25 cellular contexts compared by ENCODE assay signal in genomic region chr4:139719381-139720101, GRCh38.
"Had no signal": no experiment of that assay in that cellular context is flagged by ENCODE, and none has a peak within 500 bp of the region (broad histone marks: within the 10 kb centered on the region; RNA-seq: fewer than 3 reads in every experiment).

No MANE protein-coding gene starts in this region.

- H3K9me3 Mint-ChIP-seq: activated naive CD4-positive, alpha-beta T cell treated with anti-CD3 and anti-CD28 coated beads, Interleukin-2, amount 10 ng/mL, durations not matched to agents 7 days and 5 days; activated naive CD8-positive, alpha-beta T cell treated with anti-CD3 and anti-CD28 coated beads, Interleukin-2, amount 10 ng/mL, durations not matched to agents 7 days and 5 days; activated T-helper 1 cell treated with anti-CD3 and anti-CD28 coated beads, Interleukin-12 subunit alpha, Interleukin-12 subunit beta, Interleukin-2, Interleukin-4 antibody, amounts not matched to agents 30 ng/mL and 10 ng/mL and 1 ng/mL, durations not matched to agents 14 hours and 24 hours and 36 hours; natural killer cell treated with Interleukin-12 subunit alpha and Interleukin-12 subunit beta and Interleukin-15 and Interleukin-18, amount 100 ng/mL, for 72 hours; T-helper 1 cell treated with Interleukin-12 subunit alpha and Interleukin-12 subunit beta and Interleukin-4 antibody, amounts not matched to agents 30 μg/mL and 1 μg/mL, for 36 hours had no signal

- H3K27me3 Mint-ChIP-seq: activated naive CD4-positive, alpha-beta T cell treated with anti-CD3 and anti-CD28 coated beads, Interleukin-2, amount 10 ng/mL, durations not matched to agents 7 days and 5 days; activated naive CD8-positive, alpha-beta T cell treated with anti-CD3 and anti-CD28 coated beads, Interleukin-2, amount 10 ng/mL, durations not matched to agents 7 days and 5 days; natural killer cell treated with Interleukin-12 subunit alpha and Interleukin-12 subunit beta and Interleukin-15 and Interleukin-18, amount 100 ng/mL, for 72 hours had no signal

- H3K27ac ChIP-seq: esophagus squamous epithelium, heart right ventricle, left ventricle myocardium inferior, thoracic aorta, upper lobe of left lung, VCaP had no signal

- H3K27me3 ChIP-seq: esophagus squamous epithelium, heart right ventricle, upper lobe of left lung had no signal

- H3K4me3 ChIP-seq: esophagus squamous epithelium, heart right ventricle, left ventricle myocardium inferior, mucosa of descending colon, smooth muscle cell, thoracic aorta, upper lobe of left lung had no signal

- H3K4me3 Mint-ChIP-seq: activated naive CD4-positive, alpha-beta T cell treated with anti-CD3 and anti-CD28 coated beads, Interleukin-2, amount 10 ng/mL, durations not matched to agents 7 days and 5 days; activated naive CD8-positive, alpha-beta T cell treated with anti-CD3 and anti-CD28 coated beads, Interleukin-2, amount 10 ng/mL, durations not matched to agents 7 days and 5 days; activated T-helper 1 cell treated with anti-CD3 and anti-CD28 coated beads, Interleukin-12 subunit alpha, Interleukin-12 subunit beta, Interleukin-2, Interleukin-4 antibody, amounts not matched to agents 30 ng/mL and 10 ng/mL and 1 ng/mL, durations not matched to agents 14 hours and 24 hours and 36 hours; natural killer cell treated with Interleukin-12 subunit alpha and Interleukin-12 subunit beta and Interleukin-15 and Interleukin-18, amount 100 ng/mL, for 72 hours; T-helper 1 cell treated with Interleukin-12 subunit alpha and Interleukin-12 subunit beta and Interleukin-4 antibody, amounts not matched to agents 30 μg/mL and 1 μg/mL, for 36 hours had no signal

- DNase-seq: activated CD4-positive, alpha-beta T cell treated with anti-CD3 and anti-CD28 coated beads for 4 hours; activated CD4-positive, alpha-beta T cell treated with anti-CD3 and anti-CD28 coated beads, Interleukin-2, amount 50 U/mL, for 48 hours; activated CD8-positive, alpha-beta memory T cell treated with anti-CD3 and anti-CD28 coated beads, Interleukin-2, amount 50 U/mL, for 4 hours; activated gamma-delta T cell; activated naive CD4-positive, alpha-beta T cell treated with anti-CD3 and anti-CD28 coated beads, Interleukin-2, amount 10 ng/mL, durations not matched to agents 7 days and 5 days; activated naive CD8-positive, alpha-beta T cell treated with anti-CD3 and anti-CD28 coated beads, Interleukin-2, amount 10 ng/mL, durations not matched to agents 7 days and 5 days; activated T-cell treated with anti-CD3 and anti-CD28 coated beads, Interleukin-2, amount 50 U/mL, for 1 hour; central memory CD4-positive, alpha-beta T cell; esophagus squamous epithelium; foreskin melanocyte; heart right ventricle; kidney glomerular epithelial cell; left ventricle myocardium inferior; mucosa of descending colon; posterior cingulate gyrus; stimulated activated CD4-positive, alpha-beta T cell treated with anti-CD3 and anti-CD28 coated beads, Interleukin-2, amount 100 ng/mL, for 48 hours; stimulated activated naive CD8-positive, alpha-beta T cell treated with anti-CD3 and anti-CD28 coated beads, Interleukin-15, Interleukin-2, amounts not matched to agents 100 U/mL and 50 U/mL, for 24 hours; T-helper 9 cell had no signal

- H3K4me1 ChIP-seq: upper lobe of left lung had no signal

- H3K36me3 Mint-ChIP-seq: activated naive CD4-positive, alpha-beta T cell treated with anti-CD3 and anti-CD28 coated beads, Interleukin-2, amount 10 ng/mL, durations not matched to agents 7 days and 5 days; activated naive CD8-positive, alpha-beta T cell treated with anti-CD3 and anti-CD28 coated beads, Interleukin-2, amount 10 ng/mL, durations not matched to agents 7 days and 5 days; natural killer cell treated with Interleukin-12 subunit alpha and Interleukin-12 subunit beta and Interleukin-15 and Interleukin-18, amount 100 ng/mL, for 72 hours had no signal

- ATAC-seq: mucosa of descending colon; stimulated activated naive CD8-positive, alpha-beta T cell treated with anti-CD3 and anti-CD28 coated beads, Interleukin-15, Interleukin-2, amounts not matched to agents 100 U/mL and 50 U/mL, for 24 hours had no signal

- H3K9me3 ChIP-seq: esophagus squamous epithelium, heart right ventricle, left ventricle myocardium inferior, mucosa of descending colon, thoracic aorta, upper lobe of left lung had no signal

- H3K4me1 Mint-ChIP-seq: activated naive CD4-positive, alpha-beta T cell treated with anti-CD3 and anti-CD28 coated beads, Interleukin-2, amount 10 ng/mL, durations not matched to agents 7 days and 5 days; activated naive CD8-positive, alpha-beta T cell treated with anti-CD3 and anti-CD28 coated beads, Interleukin-2, amount 10 ng/mL, durations not matched to agents 7 days and 5 days had no signal

- H3K27ac Mint-ChIP-seq: activated naive CD4-positive, alpha-beta T cell treated with anti-CD3 and anti-CD28 coated beads, Interleukin-2, amount 10 ng/mL, durations not matched to agents 7 days and 5 days; activated naive CD8-positive, alpha-beta T cell treated with anti-CD3 and anti-CD28 coated beads, Interleukin-2, amount 10 ng/mL, durations not matched to agents 7 days and 5 days; activated T-helper 1 cell treated with anti-CD3 and anti-CD28 coated beads, Interleukin-12 subunit alpha, Interleukin-12 subunit beta, Interleukin-2, Interleukin-4 antibody, amounts not matched to agents 30 ng/mL and 10 ng/mL and 1 ng/mL, durations not matched to agents 14 hours and 24 hours and 36 hours; natural killer cell treated with Interleukin-12 subunit alpha and Interleukin-12 subunit beta and Interleukin-15 and Interleukin-18, amount 100 ng/mL, for 72 hours; T-helper 1 cell treated with Interleukin-12 subunit alpha and Interleukin-12 subunit beta and Interleukin-4 antibody, amounts not matched to agents 30 μg/mL and 1 μg/mL, for 36 hours had no signal
